8 cellular contexts compared by ENCODE assay signal in the genomic region with DNA sequence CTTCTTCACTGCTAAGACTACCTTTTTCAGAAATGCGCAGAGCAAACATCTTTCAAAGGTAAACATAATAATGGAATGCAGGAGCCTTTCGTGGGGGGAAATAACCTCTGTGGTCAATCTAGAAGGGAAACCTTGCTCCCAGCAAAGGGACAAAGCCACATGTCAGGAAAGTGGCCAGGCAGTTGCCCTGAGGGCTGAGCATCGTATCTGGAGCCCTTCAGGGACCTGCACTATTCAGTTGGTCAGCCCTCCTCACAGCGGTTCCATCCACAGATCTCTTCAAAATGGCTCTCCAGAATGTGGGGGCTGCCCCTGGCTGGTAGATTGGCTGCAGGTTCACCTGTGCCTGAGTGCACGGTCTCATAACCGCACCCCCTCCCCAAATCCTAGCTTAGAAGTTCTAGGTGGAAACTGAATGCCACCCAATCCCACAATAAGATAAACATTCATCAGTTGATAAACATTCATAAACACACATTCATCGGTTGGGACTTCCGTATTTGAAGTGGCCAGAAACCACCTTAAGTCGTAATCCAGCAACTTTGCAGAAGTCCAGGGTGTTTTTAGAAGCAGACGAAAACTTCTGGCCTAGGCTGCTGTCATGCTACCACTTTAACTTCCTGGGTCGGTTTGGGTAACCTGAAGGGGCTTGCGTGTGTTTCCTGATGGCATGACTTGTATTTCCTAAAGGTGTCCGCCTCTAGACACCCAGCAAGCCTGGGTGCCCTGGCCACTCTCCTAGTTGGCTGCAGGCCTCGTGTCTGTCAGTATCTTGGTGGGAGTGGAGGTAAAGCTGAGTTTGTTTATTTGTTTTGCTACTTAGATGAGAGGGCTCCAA. TPM values are rescaled to one million over a fixed set of nuclear protein-coding genes. Genes with fewer than 3 reads are reported as not detected.
DNase-seq lines count a peak whose midpoint lies in the region; ATAC-seq lines count a peak whose summit lies in the region.

No MANE protein-coding gene starts in this region.

- H3K9me3 ChIP-seq in MG63 = no peaks in the 10 kb centered on the region

- no peaks in the 10 kb centered on the region for H3K36me3 ChIP-seq in MG63

- ATAC-seq in HG02759 (IDR thresholded peaks at IDR 0.05; ENCODE audit: unreplicated experiment) = no peak
- no peak for ATAC-seq in HG03378 (IDR thresholded peaks at IDR 0.05; ENCODE audit: unreplicated experiment)

- H3K27me3 ChIP-seq in MG63 = no peaks in the 10 kb centered on the region

- peaks cover 71% of the 10 kb centered on the region for H3K4me1 Mint-ChIP-seq in activated naive CD4-positive, alpha-beta T cell treated with anti-CD3 and anti-CD28 coated beads, Interleukin-2, amount 50 U/mL, for 24 hours
- peaks cover 80 to 86% of the 10 kb centered on the region in 2 donors for H3K4me1 Mint-ChIP-seq in immature natural killer cell
- H3K4me1 Mint-ChIP-seq in stimulated activated naive CD8-positive, alpha-beta T cell treated with anti-CD3 and anti-CD28 coated beads, Interleukin-15, Interleukin-2, amounts not matched to agents 100 ng/mL and 50 ng/mL, for 24 hours (ENCODE audit: low read depth) = peaks cover 72% of the 10 kb centered on the region

- peak overlapping the region; percentile 99 for H3K4me3 Mint-ChIP-seq in activated naive CD4-positive, alpha-beta T cell treated with anti-CD3 and anti-CD28 coated beads, Interleukin-2, amount 50 U/mL, for 24 hours
- peak overlapping the region; percentile 94 to 98 (median 97) for H3K4me3 Mint-ChIP-seq in immature natural killer cell
- peak overlapping the region; percentile 98 for H3K4me3 Mint-ChIP-seq in stimulated activated naive CD8-positive, alpha-beta T cell treated with anti-CD3 and anti-CD28 coated beads, Interleukin-15, Interleukin-2, amounts not matched to agents 100 ng/mL and 50 ng/mL, for 24 hours

- H3K4me3 ChIP-seq in MG63 = peak overlapping the region; percentile 50

- peak overlapping the region; percentile 97 for H3K27ac Mint-ChIP-seq in activated naive CD4-positive, alpha-beta T cell treated with anti-CD3 and anti-CD28 coated beads, Interleukin-2, amount 50 U/mL, for 24 hours
- H3K27ac Mint-ChIP-seq in immature natural killer cell = peak overlapping the region; percentile 95 to 99 (median 98)
- peak overlapping the region; percentile 100 for H3K27ac Mint-ChIP-seq in stimulated activated naive CD8-positive, alpha-beta T cell treated with anti-CD3 and anti-CD28 coated beads, Interleukin-15, Interleukin-2, amounts not matched to agents 100 ng/mL and 50 ng/mL, for 24 hours

- H3K9me3 Mint-ChIP-seq in activated naive CD4-positive, alpha-beta T cell treated with anti-CD3 and anti-CD28 coated beads, Interleukin-2, amount 50 U/mL, for 24 hours = no peaks in the 10 kb centered on the region
- H3K9me3 Mint-ChIP-seq in immature natural killer cell = no peaks in the 10 kb centered on the region
- no peaks in the 10 kb centered on the region for H3K9me3 Mint-ChIP-seq in stimulated activated naive CD8-positive, alpha-beta T cell treated with anti-CD3 and anti-CD28 coated beads, Interleukin-15, Interleukin-2, amounts not matched to agents 100 ng/mL and 50 ng/mL, for 24 hours

- no peaks in the 10 kb centered on the region for H3K27me3 Mint-ChIP-seq in activated naive CD4-positive, alpha-beta T cell treated with anti-CD3 and anti-CD28 coated beads, Interleukin-2, amount 50 U/mL, for 24 hours
- H3K27me3 Mint-ChIP-seq in immature natural killer cell (ENCODE audit: low read depth in 3 of 3) = peaks cover 7 to 31% (median 24%) of the 10 kb centered on the region in 3 donors
- no peaks in the 10 kb centered on the region for H3K27me3 Mint-ChIP-seq in stimulated activated naive CD8-positive, alpha-beta T cell treated with anti-CD3 and anti-CD28 coated beads, Interleukin-15, Interleukin-2, amounts not matched to agents 100 ng/mL and 50 ng/mL, for 24 hours

- peaks cover 18% of the 10 kb centered on the region for H3K36me3 Mint-ChIP-seq in activated naive CD4-positive, alpha-beta T cell treated with anti-CD3 and anti-CD28 coated beads, Interleukin-2, amount 50 U/mL, for 24 hours
- H3K36me3 Mint-ChIP-seq in immature natural killer cell = peaks cover 3 to 27% (median 5%) of the 10 kb centered on the region in 3 donors
- peaks cover 53% of the 10 kb centered on the region for H3K36me3 Mint-ChIP-seq in stimulated activated naive CD8-positive, alpha-beta T cell treated with anti-CD3 and anti-CD28 coated beads, Interleukin-15, Interleukin-2, amounts not matched to agents 100 ng/mL and 50 ng/mL, for 24 hours (ENCODE audit: low read depth)

- DNase-seq in GDM1 (lab: John Stamatoyannopoulos, UW) (peak; percentile 27), MG63 (no peak), immature natural killer cell (peak; percentile 56 to 57 (median 56)), kidney tubule cell (ENCODE audit: low spot score) (no peak)

RNA-seq across cellular contexts. Expression of a gene that starts 50.5 kb away (rescaled TPM):
- 0.12 and 1.3 TPM in 2 replicates for total RNA-seq in MG63 (2014; rRNA removed; shearing (Covaris generic); ENCODE audit: low replicate concordance)
- polyA plus RNA-seq in immature natural killer cell = 100 to 1,000 TPM; 218 to 459 (median 310) TPM

RNA-seq across cellular contexts. Expression of a gene that starts 54.4 kb away (rescaled TPM):
- total RNA-seq in MG63 (2014; rRNA removed; shearing (Covaris generic); ENCODE audit: low replicate concordance) = 72.1 and 75.8 TPM in 2 replicates
- 10 to 100 TPM; 12.9 to 24.2 (median 20.8) TPM for polyA plus RNA-seq in immature natural killer cell

Comparison
In these comparisons a context has a peak if more than half of its experiments do, and no peak if none do; other contexts are left out.
1. DNase-seq: peak in GDM1 (single experiment) and immature natural killer cell (3 of 3); none in MG63 (single experiment) and kidney tubule cell (single experiment).
2. Peak in every context shown above with its lines, with median percentiles within 50 percentile points of each other: H3K27ac Mint-ChIP-seq and H3K4me3 Mint-ChIP-seq.